Comparison of ENCODE assay signal across 32 cellular contexts in genomic region chr2:25270061-25270460, GRCh38.
DNase-seq lines count a peak whose midpoint lies in the region; ATAC-seq and TF ChIP-seq lines count a peak whose summit lies in the region.
"Had no signal": no experiment of that assay in that cellular context is flagged by ENCODE, and none has a peak within 500 bp of the region (broad histone marks: within the 10 kb centered on the region; RNA-seq: fewer than 3 reads in every experiment).

No MANE protein-coding gene starts in this region.

- H3K9ac ChIP-seq in H9 (ENCODE audit: extremely low read depth, insufficient read length, low read length): no peak overlapping the region

- POLR2A ChIA-PET in CD4-positive, alpha-beta T cell (lab: Charles Lee): interaction anchor here (1.2 to 1.9 kb wide), 2 partner anchors 18 to 25 kb away, joined by 4 to 6 read pairs; no protein-coding TSS in a partner anchor

- H3K4me3 Mint-ChIP-seq in CD4-positive, alpha-beta T cell: no peak overlapping the region
- H3K4me3 Mint-ChIP-seq in H9 (peak overlapping the region in 1 of 2 experiments; percentile 51; a peak in 4 of 5 replicates), nephron (no peak overlapping the region)
- H3K4me3 Mint-ChIP-seq: activated naive CD4-positive, alpha-beta T cell treated with anti-CD3 and anti-CD28 coated beads, Interleukin-2, amount 50 U/mL, for 24 hours; CD8-positive, alpha-beta memory T cell; effector memory CD8-positive, alpha-beta T cell; stimulated activated memory B cell treated with anti-CD40 and anti-IgM and Interleukin-4, amounts not matched to agents 10 μg/mL and 1 μg/mL and 100 μg/mL, for 72 hours had no signal

- no peak overlapping the region for H2AFZ ChIP-seq in H9 (ENCODE audit: low read length)
- H2AFZ ChIP-seq: PC-9 had no signal

- no peak overlapping the region for H4K5ac ChIP-seq in H9 (ENCODE audit: insufficient read length, low read depth, low read length)

- H3K27me3 ChIP-seq in CD4-positive, alpha-beta T cell (ENCODE audit: control insufficient read depth, insufficient read depth, low read length): no peaks in the 10 kb centered on the region
- H3K27me3 ChIP-seq in H9 (ENCODE audit: insufficient read depth, low read length): no peaks in the 10 kb centered on the region
- H3K27me3 ChIP-seq: ascending aorta, suprapubic skin had no signal

- no peaks in the 10 kb centered on the region for H4K20me1 ChIP-seq in H9 (ENCODE audit: control insufficient read depth, insufficient read depth, insufficient read length)

- no peaks in the 10 kb centered on the region for H3K9me3 ChIP-seq in CD4-positive, alpha-beta T cell (ENCODE audit: control insufficient read depth, low read length)
- no peaks in the 10 kb centered on the region for H3K9me3 ChIP-seq in H9 (ENCODE audit: control insufficient read depth, low read depth, low read length)
- H3K9me3 ChIP-seq: ascending aorta, HAP-1, left ventricle myocardium inferior, suprapubic skin had no signal

- intact Hi-C loops in CD4-positive, alpha-beta T cell (cut with DNase I, micrococcal nuclease): loop anchor here (5.0 to 10.0 kb wide), 3 partner anchors 53 to 478 kb away; partner anchors contain the start of genes CENPO (in 1 of the 2) and PTRHD1 (in 1 of the 2)

- H2BK15ac ChIP-seq in H9 (ENCODE audit: low read depth, low read length): no peak overlapping the region

- no peak overlapping the region for H3K18ac ChIP-seq in H9 (ENCODE audit: insufficient read length, low read depth, low read length)

- H4K91ac ChIP-seq in H9 (ENCODE audit: insufficient read length, low read depth, low read length): no peak overlapping the region

- H3K79me1 ChIP-seq in H9 (ENCODE audit: insufficient read depth, low read depth, low read length, poor library complexity, severe bottlenecking): no peaks in the 10 kb centered on the region

- no peaks in the 10 kb centered on the region for H3K79me2 ChIP-seq in H9 (ENCODE audit: insufficient read depth, low read length)

- no peak overlapping the region for H2BK20ac ChIP-seq in H9 (ENCODE audit: low read depth, low read length, poor library complexity, severe bottlenecking)

- H2AK5ac ChIP-seq in H9 (ENCODE audit: insufficient read length, low read length): no peak overlapping the region

- peaks cover 76% of the 10 kb centered on the region for H3K36me3 Mint-ChIP-seq in CD4-positive, alpha-beta T cell (ENCODE audit: low read depth)
- peaks cover 0 to 27% (median 2%) of the 10 kb centered on the region in 3 experiments; a peak in 6 of 7 replicates for H3K36me3 Mint-ChIP-seq in H9 (ENCODE audit: insufficient read depth in 1 of 3, low read depth in 3 of 3)
- peaks cover 63% of the 10 kb centered on the region for H3K36me3 Mint-ChIP-seq in nephron (ENCODE audit: low read depth)

- no peak overlapping the region for H2BK12ac ChIP-seq in H9 (ENCODE audit: insufficient read length, low read depth, low read length)

- no peaks in the 10 kb centered on the region for H3K23me2 ChIP-seq in H9 (ENCODE audit: insufficient read length, low read depth, low read length, poor library complexity, severe bottlenecking)

- no peak overlapping the region for H3K27ac ChIP-seq in CD4-positive, alpha-beta T cell (ENCODE audit: low read depth, low read length)
- no peak overlapping the region for H3K27ac ChIP-seq in H9 (ENCODE audit: insufficient read length, low read depth, low read length)
- H3K27ac ChIP-seq: ascending aorta, left ventricle myocardium inferior, PC-9, suprapubic skin had no signal

- no peak overlapping the region for H2BK5ac ChIP-seq in H9 (ENCODE audit: insufficient read length, low read length)

- H3K4me1 ChIP-seq in H9 (ENCODE audit: insufficient read depth, low read length): peaks cover 2% of the 10 kb centered on the region; the same call in 1 of the 2 replicates
- H3K4me1 ChIP-seq: ascending aorta, HAP-1 had no signal

- no peak for ATAC-seq in CD4-positive, alpha-beta T cell (ENCODE audit: poor library complexity)
- ATAC-seq in HG02759 (IDR thresholded peaks at IDR 0.05; ENCODE audit: unreplicated experiment): no peak
- ATAC-seq in HG03439 (IDR thresholded peaks at IDR 0.05; ENCODE audit: unreplicated experiment): no peak
- ATAC-seq: effector memory CD8-positive, alpha-beta T cell; Right ventricle myocardium inferior; SK-N-SH treated with all-trans-retinoic acid at 6 μM for 48 hours; stimulated activated memory B cell treated with anti-CD40 and anti-IgM and Interleukin-4, amounts not matched to agents 10 μg/mL and 1 μg/mL and 100 μg/mL, for 72 hours had no signal

- peak overlapping the region; percentile 44 for H3K27ac Mint-ChIP-seq in CD4-positive, alpha-beta T cell
- H3K27ac Mint-ChIP-seq in H9 (peak overlapping the region; percentile 6 to 91 (median 82)), nephron (peak overlapping the region in 2 of 3 experiments; percentile 4 to 43)
- H3K27ac Mint-ChIP-seq: stimulated activated memory B cell treated with anti-CD40 and anti-IgM and Interleukin-4, amounts not matched to agents 10 μg/mL and 1 μg/mL and 100 μg/mL, for 72 hours had no signal

- no CpG with 5 or more reads among the region's 7 CpGs for WGBS in H9 (ENCODE audit: extremely low coverage, insufficient read length, low lambda C conversion rate)

- H3K27me3 Mint-ChIP-seq in CD4-positive, alpha-beta T cell: no peaks in the 10 kb centered on the region
- H3K27me3 Mint-ChIP-seq in H9 (ENCODE audit: low read depth): peaks cover 1% of the 10 kb centered on the region; the same call in 1 of the 2 replicates
- H3K27me3 Mint-ChIP-seq in nephron (ENCODE audit: low read depth): no peaks in the 10 kb centered on the region
- H3K27me3 Mint-ChIP-seq: activated naive CD4-positive, alpha-beta T cell treated with anti-CD3 and anti-CD28 coated beads, Interleukin-2, amount 50 U/mL, for 24 hours; CD8-positive, alpha-beta memory T cell; effector memory CD8-positive, alpha-beta T cell; stimulated activated memory B cell treated with anti-CD40 and anti-IgM and Interleukin-4, amounts not matched to agents 10 μg/mL and 1 μg/mL and 100 μg/mL, for 72 hours had no signal

- H3K56ac ChIP-seq in H9 (ENCODE audit: insufficient read length, low read depth, low read length): no peak overlapping the region

- DNase-seq in CD4-positive, alpha-beta T cell: no peak
- DNase-seq in H9 (peak; percentile 79), ecto neural progenitor cell (ENCODE audit: low spot score) (peak; percentile 58), amniotic stem cell (lab: John Stamatoyannopoulos, UW) (no peak)
- no peak for DNase-seq in stimulated activated CD4-positive, alpha-beta T cell treated with anti-CD3 and anti-CD28 coated beads, Interleukin-4, amount 100 ng/mL, for 24 hours
- DNase-seq: activated CD4-positive, alpha-beta T cell treated with anti-CD3 and anti-CD28 coated beads, Interleukin-2, amount 50 U/mL, for 48 hours; activated CD4-positive, CD25-positive, alpha-beta regulatory T cell treated with anti-CD3 and anti-CD28 coated beads, Interleukin-2, amount 50 U/mL, for 72 hours; activated CD8-positive, alpha-beta memory T cell treated with anti-CD3 and anti-CD28 coated beads, Interleukin-2, amount 50 U/mL, for 4 hours; CD8-positive, alpha-beta memory T cell; cortex of kidney; DMS153; effector memory CD8-positive, alpha-beta T cell; glutamatergic neuron; IMR-90; left ventricle myocardium inferior; mesenchymal stem cell; MV-4-11; NCI-H1436 treated with DMSO at 0.1 percent for 48 hours; NCI-H226; NCI-H69; occipital lobe had no signal

- H3K14ac ChIP-seq in H9 (ENCODE audit: insufficient read depth, low read length): no peak overlapping the region

- CTCF ChIA-PET in CD4-positive, alpha-beta T cell (lab: Charles Lee): no interaction called here

- no peak overlapping the region for H3K4me2 ChIP-seq in H9 (ENCODE audit: insufficient read depth, insufficient read length, low read length)
- H3K4me2 ChIP-seq: PC-9 had no signal

- no peak overlapping the region for H3T11ph ChIP-seq in H9 (ENCODE audit: low read length)

- H4K8ac ChIP-seq in H9 (replicated peaks; ENCODE audit: insufficient read length, low read depth, low read length): no peak overlapping the region

- TF ChIP-seq CTCF in CD4-positive, alpha-beta T cell (IDR thresholded peaks at IDR 0.05): no peak
- no peak for TF ChIP-seq CTCF in H9 (conservative IDR thresholded peaks at IDR 0.05)
- no peak for TF ChIP-seq CTCF in nephron (IDR thresholded peaks at IDR 0.05; ENCODE audit: unreplicated experiment in 3 of 3)

- no peak overlapping the region for H3K4ac ChIP-seq in H9 (ENCODE audit: low read depth, low read length)

- no peak overlapping the region for H2BK120ac ChIP-seq in H9 (ENCODE audit: low read depth, low read length, poor library complexity, severe bottlenecking)

- no peaks in the 10 kb centered on the region for H3K9me3 Mint-ChIP-seq in CD4-positive, alpha-beta T cell
- H3K9me3 Mint-ChIP-seq in H9 (no peaks in the 10 kb centered on the region), nephron (no peaks in the 10 kb centered on the region)
- H3K9me3 Mint-ChIP-seq: activated naive CD4-positive, alpha-beta T cell treated with anti-CD3 and anti-CD28 coated beads, Interleukin-2, amount 50 U/mL, for 24 hours; CD8-positive, alpha-beta memory T cell; effector memory CD8-positive, alpha-beta T cell; stimulated activated memory B cell treated with anti-CD40 and anti-IgM and Interleukin-4, amounts not matched to agents 10 μg/mL and 1 μg/mL and 100 μg/mL, for 72 hours had no signal

- no peak overlapping the region for H3K23ac ChIP-seq in H9 (ENCODE audit: insufficient read length, low read depth, low read length)

- H3K4me1 Mint-ChIP-seq in CD4-positive, alpha-beta T cell (ENCODE audit: low read depth): peaks cover 53% of the 10 kb centered on the region
- peaks cover 28 to 30% of the 10 kb centered on the region in 2 experiments for H3K4me1 Mint-ChIP-seq in H9
- peaks cover 25% of the 10 kb centered on the region for H3K4me1 Mint-ChIP-seq in nephron

Comparison
In these comparisons a context has a peak if more than half of its experiments do, and no peak if none do; other contexts are left out.
1. DNase-seq: peak in H9 (single experiment) and ecto neural progenitor cell (single experiment); none in CD4-positive, alpha-beta T cell (0 of 10), amniotic stem cell (single experiment) and stimulated activated CD4-positive, alpha-beta T cell treated with anti-CD3 and anti-CD28 coated beads, Interleukin-4, amount 100 ng/mL, for 24 hours (single experiment).
2. H3K27ac Mint-ChIP-seq: peak in every context shown above with its lines; median percentile 82 in H9; 44 in CD4-positive, alpha-beta T cell; 24 in nephron.